Comparison of ENCODE assay signal across 8 cellular contexts in the genomic region with DNA sequence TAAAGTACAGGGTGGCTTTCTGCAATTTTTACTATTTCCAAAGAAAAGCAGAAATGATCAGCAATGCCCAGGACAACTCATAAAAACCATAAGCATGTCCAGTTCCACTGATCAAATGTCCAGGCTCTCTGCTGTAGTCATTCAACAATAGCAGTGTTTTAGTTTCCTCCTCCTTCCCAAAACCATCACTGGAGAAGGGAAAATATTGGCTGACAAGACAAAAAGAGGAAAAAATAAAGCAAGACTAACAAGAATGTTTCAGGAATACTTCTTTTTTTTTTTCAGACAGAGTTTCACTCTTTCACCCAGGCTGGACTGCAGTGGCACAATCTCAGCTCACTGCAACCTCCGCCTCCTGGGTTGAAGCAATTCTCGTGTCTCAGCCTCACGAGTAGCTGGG. TPM values are rescaled to one million over a fixed set of nuclear protein-coding genes. Genes with fewer than 3 reads are reported as not detected.
"Had no signal": no experiment of that assay in that cellular context is flagged by ENCODE, and none has a peak within 500 bp of the region (broad histone marks: within the 10 kb centered on the region; RNA-seq: fewer than 3 reads in every experiment).

No MANE protein-coding gene starts in this region.

- H3K27me3 Mint-ChIP-seq: IgD-negative memory B cell had no signal

- H3K4me3 Mint-ChIP-seq: GM23338 had no signal

- H2AFZ ChIP-seq: GM23338 had no signal

- H3K27ac ChIP-seq: HL-60 had no signal

- H3K4me3 ChIP-seq: GM23338 had no signal

- H3K4me2 ChIP-seq: GM23338 had no signal

- ATAC-seq: GM23338 had no signal

- DNase-seq: H9, HCEC 1CT, KG1 had no signal

- H3K27ac Mint-ChIP-seq: GM23338, H9 had no signal

- H3K9me3 Mint-ChIP-seq: GM23338, H9, IgD-negative memory B cell had no signal

- FAIRE-seq: H1, H54 had no signal

RNA-seq across cellular contexts. Expression of gene GDF5, which starts 28.5 kb away (rescaled TPM):
- total RNA-seq: GM23338, H1, H9 had no signal
- polyA plus RNA-seq: GM23338, IgD-negative memory B cell had no signal
